10 cellular contexts compared by ENCODE assay signal in genomic region chr10:125014984-125015944, GRCh38.
A peak's percentile ranks its signal among the peaks of the same experiment; 100 is the strongest.
DNase-seq lines count a peak whose midpoint lies in the region; ATAC-seq and TF ChIP-seq lines count a peak whose summit lies in the region.
"Had no signal": no experiment of that assay in that cellular context is flagged by ENCODE, and none has a peak within 500 bp of the region (broad histone marks: within the 10 kb centered on the region; RNA-seq: fewer than 3 reads in every experiment).

No MANE protein-coding gene starts in this region.

- TF ChIP-seq EP300 in upper lobe of left lung (IDR thresholded peaks at IDR 0.05) = no peak

- DNase-seq in activated CD8-positive, alpha-beta memory T cell treated with anti-CD3 and anti-CD28 coated beads, Interleukin-2, amount 10 ng/mL, durations not matched to agents 7 days and 5 days = peak; percentile 67
- DNase-seq in activated CD8-positive, alpha-beta memory T cell treated with anti-CD3 and anti-CD28 coated beads for 24 hours = no peak
- DNase-seq in Right ventricle myocardium superior = peak; percentile 66
- DNase-seq in trophoblast cell = peak; percentile 16 to 63
- DNase-seq in upper lobe of left lung = peak in 1 of 2 donors; percentile 73
- no peak for DNase-seq in G401 (ENCODE audit: low spot score)

- ATAC-seq in activated CD8-positive, alpha-beta memory T cell treated with anti-CD3 and anti-CD28 coated beads, Interleukin-2, amount 10 ng/mL, durations not matched to agents 7 days and 5 days = peak; percentile 69
- ATAC-seq in Right ventricle myocardium superior (ENCODE audit: poor library complexity) (peak; percentile 35), upper lobe of left lung (ENCODE audit: low FRiP score in 2 of 2) (peak; percentile 7 to 36), HG03135 (IDR thresholded peaks at IDR 0.05; ENCODE audit: unreplicated experiment) (no peak), HG02763 (IDR thresholded peaks at IDR 0.05; ENCODE audit: unreplicated experiment) (no peak)
- ATAC-seq: A549; naive thymus-derived CD8-positive, alpha-beta T cell had no signal

- H3K27me3 Mint-ChIP-seq in activated CD8-positive, alpha-beta memory T cell treated with anti-CD3 and anti-CD28 coated beads, Interleukin-2, amount 10 ng/mL, durations not matched to agents 7 days and 5 days = peaks cover 50% of the 10 kb centered on the region

- no peak overlapping the region for H4K91ac ChIP-seq in trophoblast cell (ENCODE audit: low read depth, low read length)

- H4K8ac ChIP-seq in trophoblast cell (ENCODE audit: low read depth, low read length) = no peak overlapping the region

- no peaks in the 10 kb centered on the region for H3K27me3 ChIP-seq in trophoblast cell (ENCODE audit: insufficient read depth, low read length)
- no peaks in the 10 kb centered on the region for H3K27me3 ChIP-seq in upper lobe of left lung

- H3K9me3 ChIP-seq in trophoblast cell (ENCODE audit: insufficient read depth, low read depth, low read length) (no peaks in the 10 kb centered on the region), upper lobe of left lung (no peaks in the 10 kb centered on the region)
- H3K9me3 ChIP-seq: A549 had no signal

- no peak overlapping the region for H4K12ac ChIP-seq in trophoblast cell (ENCODE audit: low read depth, low read length)

- H3K4me1 ChIP-seq in trophoblast cell (ENCODE audit: control insufficient read depth in 1 of 2, insufficient read depth in 2 of 2, low read length in 2 of 2) (peaks cover 14 to 18% of the 10 kb centered on the region in 2 experiments), upper lobe of left lung (peaks cover 29 to 45% (median 35%) of the 10 kb centered on the region in 4 donors)
- H3K4me1 ChIP-seq: A549 had no signal

- no peak overlapping the region for H3K9ac ChIP-seq in trophoblast cell (ENCODE audit: low read length)

- in situ Hi-C loops in G401 (cut with HindIII; ENCODE audit: low sequenced_read_pairs) = no loop called here

- no peak for TF ChIP-seq POLR2A in upper lobe of left lung (IDR thresholded peaks at IDR 0.05)

- no peak overlapping the region for H3K4ac ChIP-seq in trophoblast cell (ENCODE audit: low read depth, low read length)

- peak overlapping the region; percentile 22 for H3K18ac ChIP-seq in trophoblast cell (ENCODE audit: low read length)

- peaks cover 15% of the 10 kb centered on the region for H3K4me1 Mint-ChIP-seq in activated CD8-positive, alpha-beta memory T cell treated with anti-CD3 and anti-CD28 coated beads, Interleukin-2, amount 10 ng/mL, durations not matched to agents 7 days and 5 days

- H3K14ac ChIP-seq in trophoblast cell (ENCODE audit: low read length) = no peak overlapping the region

- no peak overlapping the region for H3K4me3 Mint-ChIP-seq in activated CD8-positive, alpha-beta memory T cell treated with anti-CD3 and anti-CD28 coated beads, Interleukin-2, amount 10 ng/mL, durations not matched to agents 7 days and 5 days

- no peaks in the 10 kb centered on the region for H3K79me2 ChIP-seq in trophoblast cell (ENCODE audit: control insufficient read depth, insufficient read depth, low read length, poor library complexity)

- no CpG with 5 or more reads among the region's 35 CpGs for WGBS in trophoblast cell (ENCODE audit: extremely low coverage, insufficient coverage, insufficient read length)
- 61 to 69% methylated on average over 27 to 35 of the region's 35 CpGs for WGBS in upper lobe of left lung, 2 donors

- H3K27ac Mint-ChIP-seq in activated CD8-positive, alpha-beta memory T cell treated with anti-CD3 and anti-CD28 coated beads, Interleukin-2, amount 10 ng/mL, durations not matched to agents 7 days and 5 days = no peak overlapping the region
- H3K27ac Mint-ChIP-seq: naive thymus-derived CD8-positive, alpha-beta T cell had no signal

- no peak overlapping the region for H3K23ac ChIP-seq in trophoblast cell (ENCODE audit: low read length)

- CTCF ChIA-PET in activated CD8-positive, alpha-beta memory T cell treated with anti-CD3 and anti-CD28 coated beads, Interleukin-2, amount 10 ng/mL, durations not matched to agents 7 days and 5 days (lab: Charles Lee) = interaction anchor here (1.4 kb wide), 1 partner anchor 23 kb away, joined by 3 read pairs; no protein-coding TSS in a partner anchor

- H2BK120ac ChIP-seq in trophoblast cell (ENCODE audit: insufficient read depth, low read length, poor library complexity) = no peak overlapping the region

- H2AFZ ChIP-seq in trophoblast cell (ENCODE audit: insufficient read depth, low read length, poor library complexity) = no peak overlapping the region

- no peak for TF ChIP-seq CTCF in upper lobe of left lung (IDR thresholded peaks at IDR 0.05)

- no peak overlapping the region for H2BK5ac ChIP-seq in trophoblast cell (ENCODE audit: low read depth, low read length, poor library complexity)

- intact Hi-C loops in Right ventricle myocardium superior (cut with DNase I) = no loop called here

- H2BK12ac ChIP-seq in trophoblast cell (ENCODE audit: low read length) = no peak overlapping the region

- H3K4me2 ChIP-seq in trophoblast cell (ENCODE audit: low read length) = no peak overlapping the region
- H3K4me2 ChIP-seq: A549 had no signal

- no peak overlapping the region for H3K27ac ChIP-seq in trophoblast cell (ENCODE audit: low read depth, low read length)
- H3K27ac ChIP-seq in upper lobe of left lung = peak overlapping the region in 3 of 4 donors; percentile 32 to 65 (median 58)
- H3K27ac ChIP-seq: A549 had no signal

- H3K36me3 ChIP-seq in trophoblast cell (ENCODE audit: control insufficient read depth in 1 of 2, insufficient read depth in 2 of 2, low read length in 2 of 2) (peaks cover 21 to 24% of the 10 kb centered on the region in 2 experiments), upper lobe of left lung (peaks cover 0 to 23% (median 3%) of the 10 kb centered on the region in 4 donors)

- no peaks in the 10 kb centered on the region for H3K36me3 Mint-ChIP-seq in activated CD8-positive, alpha-beta memory T cell treated with anti-CD3 and anti-CD28 coated beads, Interleukin-2, amount 10 ng/mL, durations not matched to agents 7 days and 5 days

- H3K4me3 ChIP-seq in trophoblast cell (ENCODE audit: low read depth, low read length) (no peak overlapping the region), upper lobe of left lung (no peak overlapping the region)
- H3K4me3 ChIP-seq: A549 had no signal

- no peaks in the 10 kb centered on the region for H3K9me3 Mint-ChIP-seq in activated CD8-positive, alpha-beta memory T cell treated with anti-CD3 and anti-CD28 coated beads, Interleukin-2, amount 10 ng/mL, durations not matched to agents 7 days and 5 days (ENCODE audit: low read depth)

- no peak overlapping the region for H2AK5ac ChIP-seq in trophoblast cell (ENCODE audit: low read length)

- H3K79me1 ChIP-seq in trophoblast cell (ENCODE audit: low read length) = no peaks in the 10 kb centered on the region

Comparison
In these comparisons a context has a peak if more than half of its experiments do, and no peak if none do; other contexts are left out.
1. DNase-seq: peak in activated CD8-positive, alpha-beta memory T cell treated with anti-CD3 and anti-CD28 coated beads, Interleukin-2, amount 10 ng/mL, durations not matched to agents 7 days and 5 days (single experiment), Right ventricle myocardium superior (single experiment) and trophoblast cell (2 of 2); none in activated CD8-positive, alpha-beta memory T cell treated with anti-CD3 and anti-CD28 coated beads for 24 hours (single experiment) and G401 (single experiment).
2. ATAC-seq: peak in activated CD8-positive, alpha-beta memory T cell treated with anti-CD3 and anti-CD28 coated beads, Interleukin-2, amount 10 ng/mL, durations not matched to agents 7 days and 5 days (single experiment), Right ventricle myocardium superior (single experiment) and upper lobe of left lung (2 of 2); none in HG03135 (single experiment) and HG02763 (single experiment).